Comparison of ENCODE assay signal across 13 cellular contexts in the genomic region with DNA sequence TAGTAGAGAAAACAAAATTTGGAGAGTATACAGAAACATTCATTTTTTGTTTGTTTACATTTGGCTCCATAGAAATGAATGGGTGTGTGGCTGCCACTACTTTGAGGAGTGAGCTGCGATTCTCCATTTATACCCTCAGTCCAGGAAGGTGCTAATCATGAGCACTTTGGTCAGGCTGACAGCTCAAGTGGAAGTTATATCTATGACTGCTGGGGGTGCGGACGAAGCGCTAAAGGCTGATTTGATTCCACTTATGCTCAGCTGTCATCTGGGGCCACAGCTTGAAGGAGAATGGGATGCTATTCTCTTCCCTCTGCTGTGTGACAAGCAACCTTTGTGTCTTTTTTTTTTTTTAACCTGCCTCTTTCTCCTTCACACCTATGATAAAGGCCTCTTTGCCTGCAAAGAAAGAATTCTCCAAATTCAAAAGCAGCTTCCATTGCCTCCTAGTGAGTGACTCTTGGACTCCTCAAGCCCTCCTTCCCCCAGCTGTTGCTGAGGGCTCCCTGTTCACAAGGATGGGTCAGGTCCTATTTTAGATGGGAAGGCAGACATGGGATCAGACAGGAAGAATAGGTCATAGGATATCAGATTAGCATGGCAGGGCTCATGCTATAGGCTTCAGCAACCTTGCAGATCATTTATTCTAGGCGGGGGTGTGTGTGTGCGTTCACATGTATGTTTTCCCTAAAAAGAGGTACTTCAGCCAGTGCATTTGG.
"Had no signal": no experiment of that assay in that cellular context is flagged by ENCODE, and none has a peak within 500 bp of the region (broad histone marks: within the 10 kb centered on the region; RNA-seq: fewer than 3 reads in every experiment).

No MANE protein-coding gene starts in this region.

- H3K9me3 Mint-ChIP-seq: activated CD4-positive, alpha-beta memory T cell treated with anti-CD3 and anti-CD28 coated beads for 36 hours; activated T-cell treated with anti-CD3 and anti-CD28 coated beads, Interleukin-2, amount 50 U/mL, for 4 hours; stimulated activated effector memory CD8-positive, alpha-beta T cell treated with anti-CD3 and anti-CD28 coated beads, Interleukin-12 subunit alpha, Interleukin-12 subunit beta, amount 100 ng/mL, for 72 hours had no signal

- H3K79me2 ChIP-seq: parathyroid adenoma had no signal

- H3K4me3 ChIP-seq: esophagus muscularis mucosa, left lung, smooth muscle cell, transverse colon had no signal

- H2AFZ ChIP-seq: parathyroid adenoma had no signal

- H3K36me3 ChIP-seq: esophagus muscularis mucosa, left lung, transverse colon had no signal

- DNase-seq: activated CD4-positive, alpha-beta memory T cell treated with anti-CD3 and anti-CD28 coated beads for 36 hours; activated effector memory CD4-positive, alpha-beta T cell treated with anti-CD3 and anti-CD28 coated beads, Interleukin-2, amount 50 U/mL, for 16 hours; activated T-cell treated with anti-CD3 and anti-CD28 coated beads, Interleukin-2, amount 50 U/mL, for 4 hours; islet precursor cell; left lung; T-helper 9 cell; transverse colon had no signal

- H3K9me3 ChIP-seq: esophagus muscularis mucosa, left lung, transverse colon had no signal

- ATAC-seq: activated T-cell treated with anti-CD3 and anti-CD28 coated beads, Interleukin-2, amount 50 U/mL, for 4 hours; left lung; stimulated activated effector memory CD8-positive, alpha-beta T cell treated with anti-CD3 and anti-CD28 coated beads, Interleukin-12 subunit alpha, Interleukin-12 subunit beta, amount 100 ng/mL, for 72 hours had no signal

- H3K36me3 Mint-ChIP-seq: activated CD4-positive, alpha-beta memory T cell treated with anti-CD3 and anti-CD28 coated beads for 36 hours had no signal

- H3K27me3 ChIP-seq: esophagus muscularis mucosa, left lung, transverse colon had no signal

- H3K4me1 ChIP-seq: left lung, parathyroid adenoma had no signal

- H3K27ac Mint-ChIP-seq: activated CD4-positive, alpha-beta memory T cell treated with anti-CD3 and anti-CD28 coated beads for 36 hours; activated naive CD8-positive, alpha-beta T cell; stimulated activated effector memory CD8-positive, alpha-beta T cell treated with anti-CD3 and anti-CD28 coated beads, Interleukin-12 subunit alpha, Interleukin-12 subunit beta, amount 100 ng/mL, for 72 hours had no signal

- H3K27ac ChIP-seq: esophagus muscularis mucosa, left lung, parathyroid adenoma, transverse colon, VCaP had no signal

- H3K4me2 ChIP-seq: smooth muscle cell had no signal

- H3K27me3 Mint-ChIP-seq: activated naive CD8-positive, alpha-beta T cell had no signal

- H3K4me3 Mint-ChIP-seq: activated CD4-positive, alpha-beta memory T cell treated with anti-CD3 and anti-CD28 coated beads for 36 hours; activated naive CD8-positive, alpha-beta T cell; activated T-cell treated with anti-CD3 and anti-CD28 coated beads, Interleukin-2, amount 50 U/mL, for 4 hours; stimulated activated effector memory CD8-positive, alpha-beta T cell treated with anti-CD3 and anti-CD28 coated beads, Interleukin-12 subunit alpha, Interleukin-12 subunit beta, amount 100 ng/mL, for 72 hours had no signal
